1 cellular context compared by ENCODE assay signal in the genomic region with DNA sequence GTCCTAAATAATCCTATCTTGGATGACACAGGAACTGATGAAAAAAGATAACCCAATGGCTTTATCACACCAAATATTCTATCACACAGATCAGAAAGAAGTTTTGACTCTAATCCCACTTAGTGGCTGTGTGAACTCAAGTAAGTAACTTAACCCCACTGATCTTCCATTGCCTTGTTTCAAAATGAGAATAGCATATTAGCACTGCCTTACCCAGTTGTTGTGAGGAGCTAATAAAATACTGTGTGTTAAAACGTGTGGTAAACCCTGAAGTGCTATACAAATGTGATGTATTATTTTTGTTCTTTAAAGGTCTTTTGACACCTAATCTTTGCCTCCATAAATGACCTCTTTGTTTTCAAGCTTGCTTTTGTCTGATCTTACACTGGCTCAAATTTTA.
TF ChIP-seq lines count a peak whose summit lies in the region.

No MANE protein-coding gene starts in this region.

TF ChIP-seq in GM12878, 131 proteins besides CTCF, POLR2A, EP300 and RAD21 (continued from another document):
- TF ChIP-seq NBN (IDR thresholded peaks at IDR 0.05) (peak; percentile 48; the same call in 1 of the 2 replicates), TAF1 (IDR thresholded peaks at IDR 0.05; ENCODE audit: borderline replicate concordance, low read depth, low read length) (no peak), POU2F2 (IDR thresholded peaks at IDR 0.05; ENCODE audit: borderline replicate concordance, low read depth, low read length) (no peak), JUNB (IDR thresholded peaks at IDR 0.05) (no peak)
- TF ChIP-seq, protein P1, sequence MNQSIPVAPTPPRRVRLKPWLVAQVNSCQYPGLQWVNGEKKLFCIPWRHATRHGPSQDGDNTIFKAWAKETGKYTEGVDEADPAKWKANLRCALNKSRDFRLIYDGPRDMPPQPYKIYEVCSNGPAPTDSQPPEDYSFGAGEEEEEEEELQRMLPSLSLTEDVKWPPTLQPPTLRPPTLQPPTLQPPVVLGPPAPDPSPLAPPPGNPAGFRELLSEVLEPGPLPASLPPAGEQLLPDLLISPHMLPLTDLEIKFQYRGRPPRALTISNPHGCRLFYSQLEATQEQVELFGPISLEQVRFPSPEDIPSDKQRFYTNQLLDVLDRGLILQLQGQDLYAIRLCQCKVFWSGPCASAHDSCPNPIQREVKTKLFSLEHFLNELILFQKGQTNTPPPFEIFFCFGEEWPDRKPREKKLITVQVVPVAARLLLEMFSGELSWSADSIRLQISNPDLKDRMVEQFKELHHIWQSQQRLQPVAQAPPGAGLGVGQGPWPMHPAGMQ (IDR thresholded peaks at IDR 0.05; ENCODE audit: borderline replicate concordance), result no peak
